ENCODE assay signal across 21 cellular contexts in genomic region chr5:43363445-43364152, GRCh38.
"Had no signal": no experiment of that assay in that cellular context is flagged by ENCODE, and none has a peak within 500 bp of the region (broad histone marks: within the 10 kb centered on the region; RNA-seq: fewer than 3 reads in every experiment).

No MANE protein-coding gene starts in this region.

- H3K9me3 ChIP-seq: vagina had no signal

- H2AFZ ChIP-seq: parathyroid adenoma had no signal

- H3K27ac ChIP-seq: brain microvascular endothelial cell, gastroesophageal sphincter, heart right ventricle, parathyroid adenoma, tibial nerve, vagina had no signal

- H3K36me3 ChIP-seq: brain microvascular endothelial cell, gastroesophageal sphincter, heart right ventricle, vagina had no signal

- DNase-seq: activated CD4-positive, alpha-beta T cell treated with anti-CD3 and anti-CD28 coated beads, Interleukin-2, amount 10 ng/mL, durations not matched to agents 24 days and 14 days; activated CD8-positive, alpha-beta memory T cell treated with anti-CD3 and anti-CD28 coated beads, Interleukin-2, amount 50 U/mL, for 4 hours; activated CD8-positive, alpha-beta T cell treated with anti-CD3 and anti-CD28 coated beads, Interleukin-2, amount 10 ng/mL, durations not matched to agents 7 days and 5 days; activated gamma-delta T cell treated with Interleukin-2 at 50 U/mL for 16 hours; activated naive CD8-positive, alpha-beta T cell treated with anti-CD3 and anti-CD28 coated beads for 36 hours; activated T-cell treated with anti-CD3 and anti-CD28 coated beads, Interleukin-2, amount 50 U/mL, for 72 hours; amygdala; brain microvascular endothelial cell; cortex of kidney; effector CD4-positive, alpha-beta T cell; heart right ventricle; mucosa of descending colon; naive thymus-derived CD4-positive, alpha-beta T cell; T-helper 2 cell had no signal

- H3K4me1 ChIP-seq: heart right ventricle, parathyroid adenoma, tibial nerve, vagina had no signal

- H3K79me2 ChIP-seq: parathyroid adenoma had no signal

- ATAC-seq: activated CD8-positive, alpha-beta T cell treated with anti-CD3 and anti-CD28 coated beads, Interleukin-2, amount 10 ng/mL, durations not matched to agents 7 days and 5 days; gastroesophageal sphincter; heart right ventricle; mucosa of descending colon; naive thymus-derived CD4-positive, alpha-beta T cell; stimulated activated memory B cell treated with anti-CD40 and anti-IgM and Interleukin-4, amounts not matched to agents 10 μg/mL and 1 μg/mL and 100 μg/mL, for 72 hours; WTC11 had no signal

- FAIRE-seq: islet of Langerhans had no signal

- H3K9ac ChIP-seq: parathyroid adenoma had no signal

- H3K27me3 ChIP-seq: brain microvascular endothelial cell, gastroesophageal sphincter, tibial nerve, vagina had no signal

- H3K4me3 ChIP-seq: gastroesophageal sphincter, heart right ventricle, mucosa of descending colon, tibial nerve, vagina had no signal
